In the genomic region with DNA sequence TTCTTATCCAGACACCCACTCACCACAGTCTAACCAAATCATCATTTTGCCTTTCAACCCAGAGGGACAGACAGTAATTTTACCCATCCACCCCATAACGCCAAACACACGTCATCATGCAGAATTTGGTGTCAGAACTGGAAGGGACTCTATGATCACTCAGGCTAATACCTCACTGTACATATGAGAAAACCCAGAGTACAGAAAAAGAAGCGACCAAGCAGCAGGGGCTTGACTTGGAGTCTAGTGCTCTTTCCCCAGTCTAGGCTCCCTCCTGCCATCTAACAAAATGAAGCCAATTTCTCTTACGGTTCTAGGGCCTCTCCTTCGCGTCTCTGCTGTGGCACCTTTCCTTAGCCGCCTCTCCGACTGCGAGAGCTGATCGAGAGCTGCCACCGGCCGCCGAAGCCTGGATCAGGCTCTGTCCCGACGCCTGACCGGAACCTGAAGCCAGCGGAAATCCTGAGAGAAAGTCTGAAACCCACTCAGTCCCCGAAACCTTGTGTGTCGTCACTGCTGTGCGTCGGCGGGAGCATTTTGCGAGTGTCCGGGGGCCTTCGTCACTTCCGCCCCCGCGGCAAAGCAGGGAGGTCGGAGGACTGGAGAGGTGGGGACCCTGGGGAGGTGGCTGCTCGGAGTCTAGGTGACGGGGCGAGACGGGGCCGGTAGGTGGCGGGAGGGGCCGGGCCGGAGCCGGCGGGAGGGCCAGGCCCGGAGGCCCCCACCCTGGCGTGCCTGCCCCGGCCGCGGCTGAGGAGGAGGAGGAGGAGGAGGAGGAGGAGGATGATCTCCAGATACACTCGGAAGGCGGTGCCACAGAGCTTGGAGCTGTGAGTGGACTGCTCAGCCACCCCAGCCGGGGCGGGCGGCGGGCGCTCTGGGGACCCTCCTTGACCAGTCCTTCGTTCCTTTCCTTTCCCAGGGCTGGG, we compare ENCODE assay signal across 8 cellular contexts. TPM values are rescaled to one million over a fixed set of nuclear protein-coding genes. Genes with fewer than 3 reads are reported as not detected.
A peak's percentile ranks its signal among the peaks of the same experiment; 100 is the strongest.
DNase-seq lines count a peak whose midpoint lies in the region; ATAC-seq and TF ChIP-seq lines count a peak whose summit lies in the region.

A gene (minus strand): TSS at position 452 of the 929 bp plus-strand sequence. CDS start 4,071 bp downstream, outside the sequence.
A gene (plus strand): TSS at position 563 of the 929 bp plus-strand sequence. CDS start 221 bp downstream, at position 784.

- dilution Hi-C loops in IMR-90 (cut with HindIII; ENCODE audit: low sequenced_read_pairs, unreplicated experiment) = no loop called here

- BruUV-seq in IMR-90 (replicated peaks; lab: Mats Ljungman, UMichigan) (no TSS peak), PC-3 (replicated peaks; lab: Mats Ljungman, UMichigan) (TSS peak; percentile 68)

- H3F3A ChIP-seq in PC-3 (ENCODE audit: low read length, unreplicated experiment) = no peaks in the 10 kb centered on the region

- peak within 1 kb of the TSS; percentile 82 to 98 for H4K8ac ChIP-seq in IMR-90 (ENCODE audit: low read depth in 2 of 2, low read length in 2 of 2)

- H4K20me1 ChIP-seq in IMR-90 (ENCODE audit: insufficient read depth, low read length) (peaks cover 2% of the 10 kb centered on the region), PC-3 (ENCODE audit: low read length) (peaks cover 10% of the 10 kb centered on the region)

- H2BK15ac ChIP-seq in IMR-90 (ENCODE audit: low read depth, low read length) = peak within 1 kb of the TSS; percentile 22; the same call in 1 of the 3 replicates

- peak within 1 kb of the TSS; percentile 93 for H3K4ac ChIP-seq in IMR-90 (ENCODE audit: low read depth, low read length)

- POLR2A ChIA-PET in IMR-90 (lab: Charles Lee; ENCODE audit: unreplicated experiment) (interaction anchor here (0.6 kb wide), 2 partner anchors 73 to 1432 kb away, joined by 3 to 18 read pairs; no protein-coding TSS in a partner anchor), PC-3 (lab: Charles Lee; ENCODE audit: unreplicated experiment) (interaction anchor here (0.6 to 1.4 kb wide), 14 partner anchors 50 to 245 kb away, joined by 3 to 12 read pairs (median 5); a partner anchor contains a TSS)

- H3K9me3 ChIP-seq in IMR-90 (ENCODE audit: control insufficient read depth, insufficient read depth, low read length) (no peaks in the 10 kb centered on the region), PC-3 (ENCODE audit: low read length) (no peaks in the 10 kb centered on the region), mucosa of descending colon (no peaks in the 10 kb centered on the region)

- TF ChIP-seq RAD21 in IMR-90 (IDR thresholded peaks at IDR 0.05; ENCODE audit: low read length) = no peak; the same call in 1 of the 2 replicates

- peak; percentile 83 for ATAC-seq in GM21528 (IDR thresholded peaks at IDR 0.05; ENCODE audit: low FRiP score, unreplicated experiment)
- ATAC-seq in IMR-90 (ENCODE audit: low read depth) = peak; percentile 96
- peak; percentile 93 for ATAC-seq in PC-3
- ATAC-seq in mucosa of descending colon = peak; percentile 99

- peak within 1 kb of the TSS; percentile 96 for H2AFZ ChIP-seq in IMR-90 (replicated peaks; ENCODE audit: low read length, poor library complexity)
- peak within 1 kb of the TSS; percentile 69 for H2AFZ ChIP-seq in PC-3 (ENCODE audit: low read length)

- H3K79me2 ChIP-seq in PC-3 (ENCODE audit: low read length) = peaks cover 60% of the 10 kb centered on the region

- no peaks in the 10 kb centered on the region for H3K9me1 ChIP-seq in IMR-90 (ENCODE audit: insufficient read depth, low read length)

- H3K36me3 ChIP-seq in IMR-90 (ENCODE audit: control insufficient read depth, insufficient read depth, low read length) (peaks cover 5% of the 10 kb centered on the region), PC-3 (ENCODE audit: low read depth, low read length) (peaks cover 17% of the 10 kb centered on the region), mucosa of descending colon (ENCODE audit: low read depth) (no peaks in the 10 kb centered on the region)

- H2AK5ac ChIP-seq in IMR-90 (ENCODE audit: low read depth, low read length) = peak within 1 kb of the TSS; percentile 92

- intact Hi-C loops in IMR-90 (cut with micrococcal nuclease) (no loop called here), PC-3 (cut with micrococcal nuclease) (loop anchor here (1.0 to 2.0 kb wide), 3 partner anchors 51 to 78 kb away; a partner anchor contains a TSS), mucosa of descending colon (cut with DNase I, micrococcal nuclease) (no loop called here)

- H2BK5ac ChIP-seq in IMR-90 (ENCODE audit: low read depth, low read length, poor library complexity, severe bottlenecking) = peak within 1 kb of the TSS; percentile 81

- peak within 1 kb of the TSS; percentile 61; the same call in 1 of the 2 replicates for H2BK120ac ChIP-seq in IMR-90 (ENCODE audit: low read depth, low read length)

- WGBS in IMR-90 (ENCODE audit: extremely low coverage in 2 of 2, insufficient read length in 1 of 2), 2 experiments = 1% methylated on average over 21 of the region's 52 CpGs; no CpG with 5 or more reads in 1 of the 2 experiments

- H3K9ac ChIP-seq in IMR-90 (ENCODE audit: low read depth, low read length) = peak within 1 kb of the TSS; percentile 91
- H3K9ac ChIP-seq in PC-3 (ENCODE audit: low read length) = peak within 1 kb of the TSS; percentile 80

- peak within 1 kb of the TSS; percentile 87 for H2AK9ac ChIP-seq in IMR-90 (replicated peaks; ENCODE audit: low read depth, low read length, poor library complexity)

- H3K9me2 ChIP-seq in PC-3 (replicated peaks; ENCODE audit: low read length) = no peaks in the 10 kb centered on the region

- no peaks in the 10 kb centered on the region; the same call in 1 of the 2 replicates for H3K4me1 ChIP-seq in IMR-90 (ENCODE audit: control insufficient read depth, insufficient read depth, low read length)
- peaks cover 21% of the 10 kb centered on the region for H3K4me1 ChIP-seq in PC-3 (ENCODE audit: insufficient read depth, low read length)
- peaks cover 9% of the 10 kb centered on the region for H3K4me1 ChIP-seq in mucosa of descending colon (ENCODE audit: low read depth)

- no peaks in the 10 kb centered on the region for H3K27me3 ChIP-seq in IMR-90 (ENCODE audit: control insufficient read depth, insufficient read depth, low read length)
- no peaks in the 10 kb centered on the region for H3K27me3 ChIP-seq in PC-3 (ENCODE audit: low read length)

- TF ChIP-seq POLR2A in IMR-90 (IDR thresholded peaks at IDR 0.05; ENCODE audit: low read depth, low read length) = peak; percentile 98

- H3K4me3 ChIP-seq in IMR-90 (ENCODE audit: insufficient read depth, low read depth, low read length) (peak within 1 kb of the TSS; percentile 79), PC-3 (ENCODE audit: low read length) (peak within 1 kb of the TSS; percentile 76), mucosa of descending colon (peak within 1 kb of the TSS; percentile 63)

- H3K18ac ChIP-seq in IMR-90 (ENCODE audit: low read depth, low read length) = peak within 1 kb of the TSS; percentile 21; the same call in 1 of the 2 replicates

- H3K4me2 ChIP-seq in IMR-90 (ENCODE audit: low read depth, low read length) (peak within 1 kb of the TSS; percentile 98), PC-3 (ENCODE audit: low read length) (peak within 1 kb of the TSS; percentile 75)

- H2BK20ac ChIP-seq in IMR-90 (ENCODE audit: low read depth, low read length) = no peak within 1 kb of the TSS

- peak within 1 kb of the TSS; percentile 75 for H3K27ac ChIP-seq in IMR-90 (ENCODE audit: insufficient read depth, low read length)
- peak within 1 kb of the TSS; percentile 51 for H3K27ac ChIP-seq in PC-3 (ENCODE audit: low read length)
- H3K27ac ChIP-seq in epithelial cell of prostate = peak within 1 kb of the TSS; percentile 85

- H3K14ac ChIP-seq in IMR-90 (replicated peaks; ENCODE audit: low read depth, low read length) = peak within 1 kb of the TSS; percentile 96

- TF ChIP-seq CTCF in IMR-90 (conservative IDR thresholded peaks at IDR 0.05; ENCODE audit: low read depth, low read length) (no peak), PC-3 (conservative IDR thresholded peaks at IDR 0.05; ENCODE audit: low read depth, low read length) (peak; percentile 49; the same call in 1 of the 2 replicates), mucosa of descending colon (IDR thresholded peaks at IDR 0.05) (no peak)

- CTCF ChIA-PET in IMR-90 (lab: Yijun Ruan, JAX) (interaction anchor here (0.9 kb wide), 1 partner anchor 9 kb away, joined by 3 read pairs; no protein-coding TSS in a partner anchor), PC-3 (lab: Charles Lee) (interaction anchor here (0.6 to 2.3 kb wide), 7 partner anchors 9 to 85 kb away, joined by 3 to 19 read pairs (median 5); a partner anchor contains a TSS)

- H3K56ac ChIP-seq in IMR-90 (ENCODE audit: extremely low read depth, insufficient read depth, low read length) = peak within 1 kb of the TSS; percentile 89

- DNase-seq in DMS114 treated with DMSO at 0.1 percent for 48 hours (lab: John Stamatoyannopoulos, UW; ENCODE audit: unreplicated experiment) (peak; percentile 91), IMR-90 (peak; percentile 94), PC-3 (peak; percentile 100), activated T-cell treated with anti-CD3 and anti-CD28 coated beads for 48 hours (ENCODE audit: low read depth) (peak; percentile 90), epithelial cell of prostate (ENCODE audit: low read depth, low spot score) (peak; percentile 52), mucosa of descending colon (peak; percentile 93 to 96 (median 94))
- peak; percentile 91 for DNase-seq in stimulated activated CD8-positive, alpha-beta memory T cell treated with anti-CD3 and anti-CD28 coated beads, Interleukin-4, amount 100 ng/mL, for 24 hours (ENCODE audit: low read depth)

- peaks cover 22 to 33% of the 10 kb centered on the region in 2 experiments for H3K79me1 ChIP-seq in IMR-90 (ENCODE audit: low read depth in 1 of 2, low read length in 2 of 2)

- peak within 1 kb of the TSS; percentile 98 for H3K23ac ChIP-seq in IMR-90 (ENCODE audit: low read depth, low read length)

- peak within 1 kb of the TSS; percentile 74 for H4K91ac ChIP-seq in IMR-90 (ENCODE audit: insufficient read depth, low read depth, low read length)

- in situ Hi-C loops in IMR-90 (cut with MboI; ENCODE audit: low sequenced_read_pairs) = no loop called here

- H4K5ac ChIP-seq in IMR-90 (ENCODE audit: low read depth, low read length) = peak within 1 kb of the TSS; percentile 80

TF ChIP-seq in IMR-90, 13 proteins besides CTCF, POLR2A, EP300 and RAD21 (continues in another document):
- TF ChIP-seq MAZ (IDR thresholded peaks at IDR 0.05; ENCODE audit: borderline replicate concordance, low read depth, low read length) = peak; percentile 83; the same call in 1 of the 2 replicates

RNA-seq across cellular contexts. Expression of the first gene that starts in this region (rescaled TPM):
- total RNA-seq in IMR-90 (2012; rRNA removed) (32.8 and 36.9 TPM in 2 replicates), PC-3 (2014; rRNA removed) (103 and 108 TPM in 2 replicates), mucosa of descending colon (10 to 100 TPM; 20.5 to 23.6 (median 20.8) TPM)
- 19.3 and 22.1 TPM in 2 replicates for polyA plus RNA-seq in IMR-90 (2012; rRNA removed)
- 7.3 and 7.6 TPM in 2 replicates for polyA plus RNA-seq in IMR-90 (2012; cell fraction: cytosol; rRNA removed)
- 5.6 and 21.2 TPM in 2 replicates for polyA plus RNA-seq in IMR-90 (2012; cell fraction: nucleus; rRNA removed; ENCODE audit: low replicate concordance)

RNA-seq across cellular contexts. Expression of the second gene that starts in this region (rescaled TPM):
- total RNA-seq in IMR-90 (2012; rRNA removed) = 22.8 and 28.3 TPM in 2 replicates
- 18.2 and 21.7 TPM in 2 replicates for polyA plus RNA-seq in IMR-90 (2012; rRNA removed)
- 7.8 and 13.5 TPM in 2 replicates for polyA plus RNA-seq in IMR-90 (2012; cell fraction: cytosol; rRNA removed)
- 18.6 and 45.4 TPM in 2 replicates for polyA plus RNA-seq in IMR-90 (2012; cell fraction: nucleus; rRNA removed; ENCODE audit: low replicate concordance)
- total RNA-seq in PC-3 (2014; rRNA removed) = 34.3 and 39.1 TPM in 2 replicates
- total RNA-seq in mucosa of descending colon = 10 to 100 TPM; 15.4 to 23.0 (median 20.5) TPM

Comparison
In these comparisons a context has a peak if more than half of its experiments do, and no peak if none do; other contexts are left out.
1. Peak in every context shown above with its lines: DNase-seq, ATAC-seq, H3K4me3 ChIP-seq and H3K27ac ChIP-seq.